Comparison of ENCODE assay signal across 10 cellular contexts in the genomic region with DNA sequence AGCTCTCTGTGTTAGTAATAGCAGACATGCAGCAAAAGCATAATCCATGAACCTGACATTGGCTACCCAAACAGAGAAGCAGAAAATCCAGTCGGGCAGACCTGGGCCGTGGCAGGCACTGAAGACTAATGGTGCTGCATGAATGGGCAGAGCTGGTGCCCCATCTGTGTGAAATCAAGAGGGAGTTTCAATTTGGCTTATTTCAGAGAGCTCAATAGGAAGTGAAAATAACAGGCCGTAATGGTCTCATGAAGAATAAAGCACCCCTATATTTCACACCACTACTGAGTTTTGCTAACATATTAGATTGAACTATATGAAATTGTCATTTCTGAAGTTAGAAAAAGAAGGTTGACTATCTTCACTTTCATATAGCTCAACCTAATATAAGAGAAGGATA.
DNase-seq lines count a peak whose midpoint lies in the region; ATAC-seq, FAIRE-seq and TF ChIP-seq lines count a peak whose summit lies in the region.
"Had no signal": no experiment of that assay in that cellular context is flagged by ENCODE, and none has a peak within 500 bp of the region (broad histone marks: within the 10 kb centered on the region; RNA-seq: fewer than 3 reads in every experiment).

No MANE protein-coding gene starts in this region.

- H3K9me3 ChIP-seq in GM12878 (replicated peaks; ENCODE audit: control insufficient read depth, insufficient read depth, low read length) (no peaks in the 10 kb centered on the region; the same call in 2 of the 3 replicates), lower lobe of right lung (no peaks in the 10 kb centered on the region), GM23248 (ENCODE audit: low read depth) (no peaks in the 10 kb centered on the region)

- intact Hi-C loops in GM12878 (cut with micrococcal nuclease; ENCODE audit: unreplicated experiment) (loop anchor here (2.0 to 10.0 kb wide), 4 partner anchors 88 to 166 kb away; no protein-coding TSS in a partner anchor), lower lobe of right lung (cut with DNase I) (no loop called here)

- in situ Hi-C loops in GM12878 (cut with MboI): loop anchor here (5.0 kb wide), 1 partner anchor 146 kb away; no protein-coding TSS in a partner anchor
- in situ Hi-C loops in GM23248 (cut with MboI): no loop called here

- no peaks in the 10 kb centered on the region for H3F3A ChIP-seq in GM23248 (ENCODE audit: insufficient read depth)

- POLR2A ChIA-PET in GM12878 (lab: Charles Lee): interaction anchor here (0.6 to 2.4 kb wide), 7 partner anchors 29 to 812 kb away, joined by 3 to 16 read pairs (median 3); partner anchors contain the start of gene ENC1

- WGBS in GM12878 (ENCODE audit: insufficient coverage, insufficient replicate concordance, low lambda C conversion rate, missing lambda C conversion rate): 2% methylated on average over 3 of the region's 3 CpGs
- 85% methylated on average over 3 of the region's 3 CpGs for WGBS in GM23248 (ENCODE audit: low coverage in 1 of 2, low lambda C conversion rate in 2 of 2, missing lambda C conversion rate in 2 of 2), 2 experiments

- peak in 1 of 2 experiments; percentile 73; a peak in 2 of 4 replicates for TF ChIP-seq EP300 in GM12878 (IDR thresholded peaks at IDR 0.05; ENCODE audit: borderline replicate concordance in 1 of 2, control insufficient read depth in 1 of 2, low read depth in 2 of 2, low read length in 2 of 2)

- peaks cover 26% of the 10 kb centered on the region for H3K4me1 ChIP-seq in GM12878 (ENCODE audit: control insufficient read depth, insufficient read depth, low read length)
- H3K4me1 ChIP-seq in lower lobe of right lung: no peaks in the 10 kb centered on the region
- peaks cover 4% of the 10 kb centered on the region for H3K4me1 ChIP-seq in GM23248 (ENCODE audit: insufficient read depth)

- peak overlapping the region; percentile 69 for H3K4me2 ChIP-seq in GM12878 (ENCODE audit: control insufficient read depth, insufficient read depth)
- no peak overlapping the region for H3K4me2 ChIP-seq in GM23248 (ENCODE audit: unreplicated experiment)

- no TSS peak for BruUV-seq in GM12878 (replicated peaks; lab: Mats Ljungman, UMichigan)

- H3K9me2 ChIP-seq in GM23248 (ENCODE audit: insufficient read depth): peaks cover 6% of the 10 kb centered on the region; the same call in 1 of the 2 replicates

- peak overlapping the region; percentile 85 for H3K27ac ChIP-seq in GM12878 (ENCODE audit: control insufficient read depth, insufficient read depth)
- no peak overlapping the region for H3K27ac ChIP-seq in lower lobe of right lung
- H3K27ac ChIP-seq in GM23248: no peak overlapping the region

- H3K4me3 ChIP-seq in GM12878 (no peak overlapping the region), lower lobe of right lung (no peak overlapping the region), GM23248 (no peak overlapping the region)

- RAD21 ChIA-PET in GM12878 (lab: Charles Lee; ENCODE audit: unreplicated experiment): interaction anchor here (0.7 to 2.8 kb wide), 23 partner anchors 9 to 167 kb away, joined by 3 to 24 read pairs (median 4); partner anchors contain the start of gene ENC1

- no peaks in the 10 kb centered on the region for H3K27me3 ChIP-seq in GM12878 (replicated peaks in 1 of 2; ENCODE audit: control insufficient read depth in 2 of 2, insufficient read depth in 2 of 2, low read length in 1 of 2)
- H3K27me3 ChIP-seq in lower lobe of right lung (ENCODE audit: low read depth): no peaks in the 10 kb centered on the region
- H3K27me3 ChIP-seq in GM23248 (replicated peaks; ENCODE audit: insufficient read depth): no peaks in the 10 kb centered on the region

- SMC1A ChIA-PET in GM12878 (lab: Charles Lee; ENCODE audit: uncharacterized antibody, unreplicated experiment): interaction anchor here (0.6 to 4.4 kb wide), 26 partner anchors 9 to 591 kb away, joined by 3 to 40 read pairs (median 4); partner anchors contain the start of gene ENC1

- CTCF ChIA-PET in GM12878 (lab: Yijun Ruan, JAX): interaction anchor here (0.7 to 2.3 kb wide), 7 partner anchors 11 to 175 kb away, joined by 3 to 18 read pairs (median 3); partner anchors contain the start of gene ENC1

- peak; percentile 94 for ATAC-seq in GM18498 (IDR thresholded peaks at IDR 0.05; ENCODE audit: unreplicated experiment)
- ATAC-seq in GM21381 (IDR thresholded peaks at IDR 0.05; ENCODE audit: unreplicated experiment): peak; percentile 97
- ATAC-seq in HG03108 (IDR thresholded peaks at IDR 0.05; ENCODE audit: unreplicated experiment): peak; percentile 98
- peak; percentile 98 for ATAC-seq in GM12878
- ATAC-seq in lower lobe of right lung: no peak

- H4K20me1 ChIP-seq in GM12878 (ENCODE audit: control insufficient read depth, insufficient read depth): no peaks in the 10 kb centered on the region
- no peaks in the 10 kb centered on the region for H4K20me1 ChIP-seq in GM23248 (ENCODE audit: insufficient read depth)

- TF ChIP-seq CTCF in GM12878 (IDR thresholded peaks at IDR 0.05 in 2 of 3, conservative IDR thresholded peaks at IDR 0.05 in 1 of 3; ENCODE audit: control insufficient read depth in 2 of 3, extremely low read depth in 1 of 3, insufficient read depth in 1 of 3, low read depth in 3 of 3, low read length in 3 of 3) (no peak), lower lobe of right lung (IDR thresholded peaks at IDR 0.05) (no peak)

- H3K36me3 ChIP-seq in GM12878 (ENCODE audit: control insufficient read depth in 2 of 2, insufficient read depth in 2 of 2, low read length in 1 of 2) (no peaks in the 10 kb centered on the region), lower lobe of right lung (no peaks in the 10 kb centered on the region), GM23248 (ENCODE audit: low read depth) (no peaks in the 10 kb centered on the region)

- DNase-seq in GM12878 (ENCODE audit: low read depth, low spot score): peak; percentile 88
- no peak for DNase-seq in lower lobe of right lung
- no peak for DNase-seq in C1 segment of cervical spinal cord (lab: John Stamatoyannopoulos, UW)
- DNase-seq in GM23248: no peak
- DNase-seq in stimulated activated CD4-positive, alpha-beta T cell treated with anti-CD3 and anti-CD28 coated beads, Interleukin-4, amount 100 ng/mL, for 4 hours: no peak
- DNase-seq: NCI-H524 treated with DMSO at 0.1 percent for 48 hours had no signal

- H3K9ac ChIP-seq in GM12878 (ENCODE audit: control insufficient read depth, insufficient read depth, low read length): peak overlapping the region; percentile 36; the same call in 1 of the 2 replicates
- H3K9ac ChIP-seq in GM23248: no peak overlapping the region

- no peaks in the 10 kb centered on the region for H3K79me2 ChIP-seq in GM12878 (ENCODE audit: control insufficient read depth, insufficient read depth, low read length)
- H3K79me2 ChIP-seq in GM23248 (ENCODE audit: insufficient read depth): no peaks in the 10 kb centered on the region

- H2AFZ ChIP-seq in GM12878 (ENCODE audit: control insufficient read depth, low read depth, low read length) (peak overlapping the region; percentile 9; the same call in 1 of the 2 replicates), GM23248 (no peak overlapping the region)

- FAIRE-seq in GM12878 (lab: Jason Lieb, UNC): peak; percentile 97
- FAIRE-seq: TTC549 had no signal

- TF ChIP-seq POLR2A in GM12878 (IDR thresholded peaks at IDR 0.05; ENCODE audit: low read depth, low read length): no peak

- TF ChIP-seq RAD21 in GM12878 (IDR thresholded peaks at IDR 0.05; ENCODE audit: insufficient read depth, low read depth, low read length): peak; percentile 38; the same call in 1 of the 2 replicates

TF ChIP-seq in GM12878, 131 proteins besides CTCF, POLR2A, EP300 and RAD21 (continues in another document):
- TF ChIP-seq, protein P1, sequence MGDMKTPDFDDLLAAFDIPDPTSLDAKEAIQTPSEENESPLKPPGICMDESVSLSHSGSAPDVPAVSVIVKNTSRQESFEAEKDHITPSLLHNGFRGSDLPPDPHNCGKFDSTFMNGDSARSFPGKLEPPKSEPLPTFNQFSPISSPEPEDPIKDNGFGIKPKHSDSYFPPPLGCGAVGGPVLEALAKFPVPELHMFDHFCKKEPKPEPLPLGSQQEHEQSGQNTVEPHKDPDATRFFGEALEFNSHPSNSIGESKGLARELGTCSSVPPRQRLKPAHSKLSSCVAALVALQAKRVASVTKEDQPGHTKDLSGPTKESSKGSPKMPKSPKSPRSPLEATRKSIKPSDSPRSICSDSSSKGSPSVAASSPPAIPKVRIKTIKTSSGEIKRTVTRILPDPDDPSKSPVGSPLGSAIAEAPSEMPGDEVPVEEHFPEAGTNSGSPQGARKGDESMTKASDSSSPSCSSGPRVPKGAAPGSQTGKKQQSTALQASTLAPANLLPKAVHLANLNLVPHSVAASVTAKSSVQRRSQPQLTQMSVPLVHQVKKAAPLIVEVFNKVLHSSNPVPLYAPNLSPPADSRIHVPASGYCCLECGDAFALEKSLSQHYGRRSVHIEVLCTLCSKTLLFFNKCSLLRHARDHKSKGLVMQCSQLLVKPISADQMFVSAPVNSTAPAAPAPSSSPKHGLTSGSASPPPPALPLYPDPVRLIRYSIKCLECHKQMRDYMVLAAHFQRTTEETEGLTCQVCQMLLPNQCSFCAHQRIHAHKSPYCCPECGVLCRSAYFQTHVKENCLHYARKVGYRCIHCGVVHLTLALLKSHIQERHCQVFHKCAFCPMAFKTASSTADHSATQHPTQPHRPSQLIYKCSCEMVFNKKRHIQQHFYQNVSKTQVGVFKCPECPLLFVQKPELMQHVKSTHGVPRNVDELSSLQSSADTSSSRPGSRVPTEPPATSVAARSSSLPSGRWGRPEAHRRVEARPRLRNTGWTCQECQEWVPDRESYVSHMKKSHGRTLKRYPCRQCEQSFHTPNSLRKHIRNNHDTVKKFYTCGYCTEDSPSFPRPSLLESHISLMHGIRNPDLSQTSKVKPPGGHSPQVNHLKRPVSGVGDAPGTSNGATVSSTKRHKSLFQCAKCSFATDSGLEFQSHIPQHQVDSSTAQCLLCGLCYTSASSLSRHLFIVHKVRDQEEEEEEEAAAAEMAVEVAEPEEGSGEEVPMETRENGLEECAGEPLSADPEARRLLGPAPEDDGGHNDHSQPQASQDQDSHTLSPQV (IDR thresholded peaks at IDR 0.05): no peak
- no peak for TF ChIP-seq EZH2 (IDR thresholded peaks at IDR 0.05; ENCODE audit: borderline replicate concordance, control insufficient read depth, low read depth, low read length)
- TF ChIP-seq FOXM1 (IDR thresholded peaks at IDR 0.05; ENCODE audit: low read depth, low read length): peak; percentile 77; the same call in 1 of the 2 replicates
- no peak for TF ChIP-seq SIN3A (IDR thresholded peaks at IDR 0.05; ENCODE audit: low read depth, low read length)
- TF ChIP-seq MEF2B (IDR thresholded peaks at IDR 0.05; ENCODE audit: partially characterized antibody, poor library complexity, severe bottlenecking): peak; percentile 54
- no peak for TF ChIP-seq SRF (IDR thresholded peaks at IDR 0.05; ENCODE audit: low read depth in 2 of 2, low read length in 2 of 2)
- TF ChIP-seq HCFC1 (IDR thresholded peaks at IDR 0.05; ENCODE audit: low read length): no peak
- TF ChIP-seq BMI1 (IDR thresholded peaks at IDR 0.05; ENCODE audit: borderline replicate concordance): no peak
- no peak for TF ChIP-seq PAX8 (IDR thresholded peaks at IDR 0.05)
- no peak for TF ChIP-seq SREBF1 (IDR thresholded peaks at IDR 0.05; ENCODE audit: low read length)
- peak; percentile 66 for TF ChIP-seq IKZF1 (conservative IDR thresholded peaks at IDR 0.05)

Comparison
In these comparisons a context has a peak if more than half of its experiments do, and no peak if none do; other contexts are left out.
1. ATAC-seq: peak in GM18498 (single experiment), GM21381 (single experiment), HG03108 (single experiment) and GM12878 (single experiment); none in lower lobe of right lung (0 of 2).